ENCODE assay signal across 8 cellular contexts in genomic region chr4:140092094-140092820, GRCh38.
DNase-seq lines count a peak whose midpoint lies in the region.

No MANE protein-coding gene starts in this region.

- H3K4me1 ChIP-seq in ectodermal cell (ENCODE audit: control insufficient read depth, insufficient read depth, low read length) (peaks cover 38% of the 10 kb centered on the region), urinary bladder (ENCODE audit: insufficient read depth) (no peaks in the 10 kb centered on the region)

- 11 to 13% methylated on average over 21 of the region's 23 CpGs for WGBS in ectodermal cell, 2 experiments
- WGBS in urinary bladder, result 32% methylated on average over 23 of the region's 23 CpGs

- H3K4me1 Mint-ChIP-seq in activated T-cell treated with anti-CD3 and anti-CD28 coated beads, Interleukin-2, amount 50 U/mL, for 24 hours (ENCODE audit: low read depth), result peaks cover 61% of the 10 kb centered on the region

- no peaks in the 10 kb centered on the region for H3K9me3 Mint-ChIP-seq in activated T-cell treated with anti-CD3 and anti-CD28 coated beads, Interleukin-2, amount 50 U/mL, for 24 hours

- H3K27me3 Mint-ChIP-seq in activated T-cell treated with anti-CD3 and anti-CD28 coated beads, Interleukin-2, amount 50 U/mL, for 24 hours, result no peaks in the 10 kb centered on the region

- peak overlapping the region; percentile 36 for H3K4me3 Mint-ChIP-seq in activated T-cell treated with anti-CD3 and anti-CD28 coated beads, Interleukin-2, amount 50 U/mL, for 24 hours

- no peak overlapping the region for H3K27ac Mint-ChIP-seq in activated T-cell treated with anti-CD3 and anti-CD28 coated beads, Interleukin-2, amount 50 U/mL, for 24 hours

- H3K36me3 Mint-ChIP-seq in activated T-cell treated with anti-CD3 and anti-CD28 coated beads, Interleukin-2, amount 50 U/mL, for 24 hours (ENCODE audit: low read depth), result peaks cover 3% of the 10 kb centered on the region

- H3K27ac ChIP-seq in ectodermal cell (ENCODE audit: insufficient read depth, low read depth, low read length, poor library complexity, severe bottlenecking) (peak overlapping the region; percentile 67), urinary bladder (ENCODE audit: low read depth) (peak overlapping the region; percentile 61)

- no peaks in the 10 kb centered on the region for H3K9me3 ChIP-seq in ectodermal cell (ENCODE audit: control insufficient read depth, low read length)

- no peaks in the 10 kb centered on the region for H3K27me3 ChIP-seq in ectodermal cell (ENCODE audit: control insufficient read depth, insufficient read depth, low read length, poor library complexity, severe bottlenecking)

- H3K4me3 ChIP-seq in ectodermal cell (ENCODE audit: insufficient read depth, low read depth, low read length) (no peak overlapping the region), urinary bladder (ENCODE audit: low read depth, low read length) (peak overlapping the region; percentile 6)

- H3K36me3 ChIP-seq in ectodermal cell (ENCODE audit: control insufficient read depth, insufficient read depth, low read length) (no peaks in the 10 kb centered on the region), urinary bladder (ENCODE audit: insufficient read depth) (no peaks in the 10 kb centered on the region)

- DNase-seq in activated T-cell treated with anti-CD3 and anti-CD28 coated beads, Interleukin-2, amount 50 U/mL, for 24 hours, result no peak
- DNase-seq in activated T-cell treated with anti-CD3 and anti-CD28 coated beads for 4 hours, result no peak
- peak; percentile 82 for DNase-seq in NCI-H82 treated with DMSO at 0.1 percent for 48 hours (lab: John Stamatoyannopoulos, UW; ENCODE audit: unreplicated experiment)
- DNase-seq in midbrain (lab: John Stamatoyannopoulos, UW), result peak; percentile 47
- DNase-seq in activated CD4-positive, CD25-positive, alpha-beta regulatory T cell (lab: John Stamatoyannopoulos, UW), result no peak
- no peak for DNase-seq in stimulated activated CD4-positive, alpha-beta T cell treated with anti-CD3 and anti-CD28 coated beads, Interleukin-4, amount 100 ng/mL, for 24 hours

Comparison
In these comparisons a context has a peak if more than half of its experiments do, and no peak if none do; other contexts are left out.
1. DNase-seq: peak in NCI-H82 treated with DMSO at 0.1 percent for 48 hours (single experiment) and midbrain (single experiment); none in activated T-cell treated with anti-CD3 and anti-CD28 coated beads, Interleukin-2, amount 50 U/mL, for 24 hours (single experiment), activated T-cell treated with anti-CD3 and anti-CD28 coated beads for 4 hours (single experiment), activated CD4-positive, CD25-positive, alpha-beta regulatory T cell (0 of 4) and stimulated activated CD4-positive, alpha-beta T cell treated with anti-CD3 and anti-CD28 coated beads, Interleukin-4, amount 100 ng/mL, for 24 hours (single experiment).